In genomic region chr16:23994615-23995014, GRCh38 we compare ENCODE assay signal across 26 cellular contexts.
"Had no signal": no experiment of that assay in that cellular context is flagged by ENCODE, and none has a peak within 500 bp of the region (broad histone marks: within the 10 kb centered on the region; RNA-seq: fewer than 3 reads in every experiment).

No MANE protein-coding gene starts in this region.

- H3K27ac Mint-ChIP-seq: naive thymus-derived CD4-positive, alpha-beta T cell had no signal

- H3K27me3 Mint-ChIP-seq: naive thymus-derived CD4-positive, alpha-beta T cell had no signal

- H3K9me3 ChIP-seq: esophagus squamous epithelium, gastrocnemius medialis, heart right ventricle, left lung, lower lobe of right lung had no signal

- H3K27ac ChIP-seq: coronary artery, dorsolateral prefrontal cortex, epithelial cell of prostate, esophagus squamous epithelium, gastrocnemius medialis, heart right ventricle, left lung, lower lobe of right lung had no signal

- FAIRE-seq: colon, islet of Langerhans, keratinocyte had no signal

- H3K4me1 ChIP-seq: esophagus squamous epithelium, gastrocnemius medialis, heart right ventricle, left lung, lower lobe of right lung had no signal

- H3K4me3 Mint-ChIP-seq: naive thymus-derived CD4-positive, alpha-beta T cell had no signal

- H3K4me3 ChIP-seq: coronary artery, dorsolateral prefrontal cortex, esophagus squamous epithelium, gastrocnemius medialis, heart right ventricle, left lung, lower lobe of right lung had no signal

- H3K36me3 ChIP-seq: esophagus squamous epithelium, gastrocnemius medialis, heart right ventricle, left lung, lower lobe of right lung had no signal

- DNase-seq: dermis blood vessel endothelial cell; dorsolateral prefrontal cortex; effector CD4-positive, alpha-beta T cell; effector memory CD4-positive, alpha-beta T cell; erythroblast; esophagus squamous epithelium; foreskin fibroblast; foreskin melanocyte; gastrocnemius medialis; glutamatergic neuron; head of caudate nucleus; heart right ventricle; hippocampal formation; left cardiac atrium; left lung; left ventricle myocardium superior; lower lobe of right lung; mesendoderm; midbrain; naive thymus-derived CD4-positive, alpha-beta T cell had no signal

- ATAC-seq: esophagus mucosa; gastrocnemius medialis; heart right ventricle; left cardiac atrium; left lung; left ventricle myocardium superior; lower lobe of right lung; naive thymus-derived CD4-positive, alpha-beta T cell had no signal
